ENCODE assay signal across 28 cellular contexts in the genomic region with DNA sequence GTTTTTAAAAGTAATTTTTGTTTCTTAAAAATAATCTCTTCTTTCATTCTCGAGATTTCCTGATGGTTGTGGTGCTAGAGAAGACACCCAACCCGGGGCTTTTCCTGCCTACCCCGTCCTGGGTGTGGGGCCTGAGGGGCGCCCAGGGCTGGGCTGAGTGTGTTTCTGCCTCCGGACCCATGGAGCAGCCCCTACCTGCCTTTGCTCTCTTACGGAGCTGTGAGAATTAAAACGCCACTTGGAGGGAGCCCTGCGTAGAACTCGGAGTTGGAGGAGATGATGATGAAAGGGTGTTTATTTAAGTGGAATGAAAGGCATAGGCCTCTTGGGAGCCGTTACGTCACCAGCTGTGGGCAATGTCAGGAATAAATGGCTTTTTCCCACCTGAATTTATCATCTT.
"Had no signal": no experiment of that assay in that cellular context is flagged by ENCODE, and none has a peak within 500 bp of the region (broad histone marks: within the 10 kb centered on the region; RNA-seq: fewer than 3 reads in every experiment).

No MANE protein-coding gene starts in this region.

- H3K27ac Mint-ChIP-seq: dendritic cell treated with granulocyte-macrophage colony-stimulating factor and Interleukin-4, amounts not matched to agents 40 ng/mL and 50 ng/mL, for 4 days; endodermal cell; naive thymus-derived CD4-positive, alpha-beta T cell; nephron had no signal

- H3K4me1 ChIP-seq: colonic mucosa, gastrocnemius medialis, right atrium auricular region, stomach, thyroid gland had no signal

- H3K9me3 ChIP-seq: colonic mucosa, gastrocnemius medialis, right atrium auricular region, stomach, thyroid gland had no signal

- H3K4me3 ChIP-seq: colonic mucosa, gastrocnemius medialis, right atrium auricular region, smooth muscle cell, stomach, thyroid gland had no signal

- H3K4me3 Mint-ChIP-seq: dendritic cell treated with granulocyte-macrophage colony-stimulating factor and Interleukin-4, amounts not matched to agents 40 ng/mL and 50 ng/mL, for 4 days; endodermal cell; naive thymus-derived CD4-positive, alpha-beta T cell; nephron had no signal

- H3K4me1 Mint-ChIP-seq: endodermal cell, nephron had no signal

- FAIRE-seq: keratinocyte had no signal

- H3K36me3 Mint-ChIP-seq: naive thymus-derived CD4-positive, alpha-beta T cell had no signal

- ATAC-seq: esophagus mucosa; gastrocnemius medialis; left lobe of liver; naive thymus-derived CD4-positive, alpha-beta T cell; sciatic nerve had no signal

- DNase-seq: colonic mucosa; effector CD8-positive, alpha-beta T cell; endodermal cell; foreskin fibroblast; gastrocnemius medialis; head of caudate nucleus; mammary epithelial cell; mesendoderm; midbrain; naive thymus-derived CD4-positive, alpha-beta T cell; nucleus accumbens; stimulated activated CD4-positive, alpha-beta T cell treated with anti-CD3 and anti-CD28 coated beads, Interleukin-12 subunit alpha, Interleukin-12 subunit beta, amount 100 ng/mL, for 4 hours; stimulated activated CD4-positive, alpha-beta T cell treated with anti-CD3 and anti-CD28 coated beads, Interleukin-1b, Interleukin-23, amount 100 ng/mL, for 48 hours; stimulated activated CD4-positive, alpha-beta T cell treated with anti-CD3 and anti-CD28 coated beads, Interleukin-4, amount 100 ng/mL, for 1 hour; stimulated activated CD8-positive, alpha-beta memory T cell treated with anti-CD3 and anti-CD28 coated beads, Interleukin-4, amount 100 ng/mL, for 48 hours; stimulated activated naive CD4-positive, alpha-beta T cell treated with Interleukin-2 at 50 U/mL for 16 hours; stomach; thyroid gland; trophoblast cell had no signal

- H3K27me3 Mint-ChIP-seq: dendritic cell treated with granulocyte-macrophage colony-stimulating factor and Interleukin-4, amounts not matched to agents 40 ng/mL and 50 ng/mL, for 4 days had no signal

- H3K27ac ChIP-seq: colonic mucosa, epithelial cell of prostate, gastrocnemius medialis, right atrium auricular region, stomach, thyroid gland had no signal

- H3K36me3 ChIP-seq: colonic mucosa, gastrocnemius medialis, right atrium auricular region, stomach, thyroid gland had no signal

- H3K9me3 Mint-ChIP-seq: endodermal cell had no signal

- H3K4me2 ChIP-seq: smooth muscle cell had no signal

- H3K27me3 ChIP-seq: colonic mucosa, gastrocnemius medialis, right atrium auricular region, stomach, thyroid gland had no signal
